ENCODE assay signal across 18 cellular contexts in genomic region chr11:94831529-94831928, GRCh38.
"Had no signal": no experiment of that assay in that cellular context is flagged by ENCODE, and none has a peak within 500 bp of the region (broad histone marks: within the 10 kb centered on the region; RNA-seq: fewer than 3 reads in every experiment).

No MANE protein-coding gene starts in this region.

- H3K4me1 ChIP-seq: adrenal gland, vagina had no signal

- ATAC-seq: activated CD4-positive, alpha-beta T cell treated with anti-CD3 and anti-CD28 coated beads for 36 hours; activated naive CD4-positive, alpha-beta T cell treated with anti-CD3 and anti-CD28 coated beads, Interleukin-2, amount 50 U/mL, for 72 hours; natural killer cell had no signal

- H3K27ac ChIP-seq: adrenal gland, transverse colon, vagina had no signal

- H3K4me1 Mint-ChIP-seq: activated CD4-positive, alpha-beta T cell treated with anti-CD3 and anti-CD28 coated beads for 36 hours; natural killer cell had no signal

- DNase-seq: activated CD4-positive, alpha-beta T cell treated with anti-CD3 and anti-CD28 coated beads for 36 hours; activated CD4-positive, alpha-beta T cell treated with anti-CD3 and anti-CD28 coated beads, Interleukin-2, amount 50 U/mL, for 48 hours; activated gamma-delta T cell treated with Interleukin-2 at 50 U/mL for 16 hours; adrenal gland; head of caudate nucleus; kidney glomerular epithelial cell; natural killer cell; posterior cingulate gyrus; retina; stimulated activated CD4-positive, alpha-beta T cell treated with anti-CD3 and anti-CD28 coated beads, Interleukin-12 subunit alpha, Interleukin-12 subunit beta, amount 100 ng/mL, for 4 hours; stimulated activated CD4-positive, alpha-beta T cell treated with anti-CD3 and anti-CD28 coated beads, Interleukin-1b, Interleukin-23, amount 100 ng/mL, for 48 hours; stimulated activated CD8-positive, alpha-beta memory T cell treated with anti-CD3 and anti-CD28 coated beads, Interleukin-4, amount 100 ng/mL, for 48 hours; stimulated activated naive CD4-positive, alpha-beta T cell treated with Interleukin-2 at 50 U/mL for 16 hours; substantia nigra; transverse colon had no signal

- H3K27ac Mint-ChIP-seq: activated CD4-positive, alpha-beta T cell treated with anti-CD3 and anti-CD28 coated beads for 36 hours; activated naive CD4-positive, alpha-beta T cell treated with anti-CD3 and anti-CD28 coated beads, Interleukin-2, amount 50 U/mL, for 72 hours; activated T-helper 1 cell treated with anti-CD3 and anti-CD28 coated beads, Interleukin-12 subunit alpha, Interleukin-12 subunit beta, Interleukin-2, Interleukin-4 antibody, amounts not matched to agents 30 ng/mL and 10 ng/mL and 1 ng/mL, durations not matched to agents 14 hours and 24 hours and 36 hours; natural killer cell had no signal

- H3K4me3 ChIP-seq: adrenal gland, transverse colon, vagina had no signal

- H3K4me3 Mint-ChIP-seq: activated CD4-positive, alpha-beta T cell treated with anti-CD3 and anti-CD28 coated beads for 36 hours; activated T-helper 1 cell treated with anti-CD3 and anti-CD28 coated beads, Interleukin-12 subunit alpha, Interleukin-12 subunit beta, Interleukin-2, Interleukin-4 antibody, amounts not matched to agents 30 ng/mL and 10 ng/mL and 1 ng/mL, durations not matched to agents 14 hours and 24 hours and 36 hours; natural killer cell had no signal

- H3K9me3 ChIP-seq: adrenal gland, transverse colon, vagina had no signal

- H3K36me3 Mint-ChIP-seq: activated naive CD4-positive, alpha-beta T cell treated with anti-CD3 and anti-CD28 coated beads, Interleukin-2, amount 50 U/mL, for 72 hours; natural killer cell had no signal

- H3K27me3 Mint-ChIP-seq: activated CD4-positive, alpha-beta T cell treated with anti-CD3 and anti-CD28 coated beads for 36 hours had no signal

- H3K9me3 Mint-ChIP-seq: activated naive CD4-positive, alpha-beta T cell treated with anti-CD3 and anti-CD28 coated beads, Interleukin-2, amount 50 U/mL, for 72 hours; activated T-helper 1 cell treated with anti-CD3 and anti-CD28 coated beads, Interleukin-12 subunit alpha, Interleukin-12 subunit beta, Interleukin-2, Interleukin-4 antibody, amounts not matched to agents 30 ng/mL and 10 ng/mL and 1 ng/mL, durations not matched to agents 14 hours and 24 hours and 36 hours; natural killer cell had no signal

- H3K27me3 ChIP-seq: adrenal gland, transverse colon, vagina had no signal
